8 cellular contexts compared by ENCODE assay signal in genomic region chr7:65980478-65981250, GRCh38. TPM values are rescaled to one million over a fixed set of nuclear protein-coding genes. Genes with fewer than 3 reads are reported as not detected.
DNase-seq lines count a peak whose midpoint lies in the region; ATAC-seq, FAIRE-seq and TF ChIP-seq lines count a peak whose summit lies in the region.

No MANE protein-coding gene starts in this region.

- POLR2A ChIA-PET in HepG2 (lab: Yijun Ruan, JAX) = no interaction called here

- CTCF ChIA-PET in HepG2 (lab: Yijun Ruan, JAX; ENCODE audit: low intra/inter-chr PET ratio, low total read pairs) = no interaction called here

- TF ChIP-seq CTCF in brain microvascular endothelial cell (IDR thresholded peaks at IDR 0.05; ENCODE audit: low read depth, low read length, missing control alignments) (no peak), HepG2 (CRISPR knock-in tag; IDR thresholded peaks at IDR 0.05) (no peak)

- H3K4me2 ChIP-seq in HepG2 (ENCODE audit: low read depth, low read length) = peak overlapping the region; percentile 87

- H3K36me3 ChIP-seq in brain microvascular endothelial cell (replicated peaks) (no peaks in the 10 kb centered on the region), HepG2 (replicated peaks in 1 of 2; ENCODE audit: control insufficient read depth in 1 of 2, insufficient read depth in 2 of 2, low read length in 2 of 2) (peaks cover 1 to 10% of the 10 kb centered on the region in 2 experiments; a peak in 3 of 5 replicates)

- peaks cover 29% of the 10 kb centered on the region for H3K4me1 ChIP-seq in HepG2 (ENCODE audit: insufficient read depth, low read length)

- ATAC-seq in GM19043 (IDR thresholded peaks at IDR 0.05; ENCODE audit: low read depth, unreplicated experiment) (peak; percentile 78), HG03280 (IDR thresholded peaks at IDR 0.05; ENCODE audit: unreplicated experiment) (peak; percentile 68), HepG2 (peak; percentile 18)

- no TSS peak for BruUV-seq in HepG2 (replicated peaks; lab: Mats Ljungman, UMichigan)

- H3K4me3 ChIP-seq in brain microvascular endothelial cell (ENCODE audit: low read depth, low read length) (peak overlapping the region; percentile 73), HepG2 (replicated peaks in 1 of 3; ENCODE audit: insufficient read depth in 1 of 3, low read depth in 2 of 3, low read length in 3 of 3) (peak overlapping the region; percentile 32 to 86 (median 78); a peak in 5 of 6 replicates)

- DNase-seq in AG20443 (ENCODE audit: low spot score) (peak; percentile 29), SKM-1 (lab: John Stamatoyannopoulos, UW; ENCODE audit: unreplicated experiment) (peak; percentile 98), brain microvascular endothelial cell (peak; percentile 12), HepG2 (ENCODE audit: low spot score) (no peak), D341Med (ENCODE audit: low spot score) (no peak)
- peak; percentile 29 for DNase-seq in stimulated activated CD8-positive, alpha-beta memory T cell treated with anti-CD3 and anti-CD28 coated beads, Interleukin-4, amount 100 ng/mL, for 24 hours (ENCODE audit: low read depth)

- no peak for TF ChIP-seq RAD21 in HepG2 (CRISPR knock-in tag; IDR thresholded peaks at IDR 0.05)

- H3K27ac ChIP-seq in brain microvascular endothelial cell (no peak overlapping the region), HepG2 (ENCODE audit: extremely low read length, insufficient read depth, low read length) (no peak overlapping the region)

- peaks cover 8% of the 10 kb centered on the region for H3K79me2 ChIP-seq in HepG2 (ENCODE audit: insufficient read depth, low read length)

- TF ChIP-seq EP300 in HepG2 (IDR thresholded peaks at IDR 0.05; ENCODE audit: low read depth in 2 of 2, low read length in 2 of 2) (no peak), HepG2 (CRISPR knock-in tag; IDR thresholded peaks at IDR 0.05; ENCODE audit: borderline replicate concordance) (no peak)

- intact Hi-C loops in HepG2 (cut with micrococcal nuclease; ENCODE audit: unreplicated experiment) = no loop called here

- FAIRE-seq in HepG2 (lab: Jason Lieb, UNC) = no peak

- H2AFZ ChIP-seq in HepG2 (ENCODE audit: low read length) = no peak overlapping the region

- H4K20me1 ChIP-seq in HepG2 (ENCODE audit: insufficient read depth, low read length) = no peaks in the 10 kb centered on the region

- H3K9me3 ChIP-seq in HepG2 (ENCODE audit: low read length) = no peaks in the 10 kb centered on the region

- TF ChIP-seq POLR2A in HepG2 (IDR thresholded peaks at IDR 0.05; ENCODE audit: insufficient read depth in 1 of 2, low read depth in 2 of 2, low read length in 2 of 2) = no peak

- H3K27me3 ChIP-seq in brain microvascular endothelial cell (replicated peaks) (no peaks in the 10 kb centered on the region), HepG2 (ENCODE audit: control insufficient read depth in 1 of 2, insufficient read depth in 2 of 2, low read length in 2 of 2) (no peaks in the 10 kb centered on the region)

- in situ Hi-C loops in brain microvascular endothelial cell (cut with HindIII; ENCODE audit: low pct_ligation_motif_present, low sequenced_read_pairs) = no loop called here
- in situ Hi-C loops in HepG2 (cut with HindIII; ENCODE audit: extremely low pct_ligation_motif_present, low pct_unique_long_range_greater_than_20kb) = no loop called here

- H3K9ac ChIP-seq in HepG2 (ENCODE audit: insufficient read depth, low read depth, low read length) = peak overlapping the region; percentile 92

- 53% methylated on average over 5 of the region's 11 CpGs for WGBS in HepG2 (ENCODE audit: low lambda C conversion rate)

TF ChIP-seq in HepG2, 621 proteins besides CTCF, POLR2A, EP300 and RAD21:
- TF ChIP-seq ZNF687 (CRISPR knock-in tag; IDR thresholded peaks at IDR 0.05) (peak; percentile 13), BCL6 (CRISPR knock-in tag; IDR thresholded peaks at IDR 0.05) (no peak), ZBTB38 (CRISPR knock-in tag; IDR thresholded peaks at IDR 0.05) (peak; percentile 53; the same call in 1 of the 2 replicates), ZNF549 (CRISPR knock-in tag; IDR thresholded peaks at IDR 0.05) (no peak), MTA1 (CRISPR knock-in tag; IDR thresholded peaks at IDR 0.05; ENCODE audit: borderline replicate concordance) (no peak), RARA (CRISPR knock-in tag; IDR thresholded peaks at IDR 0.05) (0 out of 2 replicates have a peak, but pooled peaks have one; percentile 26)

RNA-seq across cellular contexts. Expression of gene GUSB, which starts 1.3 kb away (rescaled TPM):
- 8.8 and 18.8 TPM in 2 replicates for total RNA-seq in HepG2 (2016; rRNA removed; fragmentation: Illumina TruSeq; extraction: Trizol)
- 11.7 and 12.8 TPM in 2 replicates for total RNA-seq in HepG2 (2016; cell fraction: cytosol; rRNA removed; fragmentation: Illumina TruSeq; extraction: Trizol; ENCODE audit: low read depth)
- total RNA-seq in HepG2 (2016; cell fraction: insoluble cytoplasmic fraction; rRNA removed; fragmentation: Illumina TruSeq; extraction: Trizol) = 7.4 and 20.2 TPM in 2 replicates
- total RNA-seq in HepG2 (2016; cell fraction: membrane; rRNA removed; fragmentation: Illumina TruSeq; extraction: Trizol) = 9.2 and 10.8 TPM in 2 replicates
- 26.0 and 31.3 TPM in 2 replicates for total RNA-seq in HepG2 (2016; cell fraction: nucleus; rRNA removed; fragmentation: Illumina TruSeq; extraction: Trizol)
- polyA plus RNA-seq in HepG2 (2011; rRNA removed) = 57.6 and 60.0 TPM in 2 replicates
- 46.9 and 57.2 TPM in 2 replicates for polyA plus RNA-seq in HepG2 (2011; cell fraction: cytosol; rRNA removed)
- 214 and 218 TPM in 2 replicates for polyA plus RNA-seq in HepG2 (2011; cell fraction: nucleus; rRNA removed)
- polyA plus RNA-seq in HepG2 (2012) = 46.7 and 48.2 TPM in 2 replicates
- polyA plus RNA-seq in HepG2 (2016; cell fraction: cytosol; fragmentation: Illumina TruSeq; extraction: Trizol; ENCODE audit: low read depth) = 9.4 and 10.5 TPM in 2 replicates
- 14.4 and 16.6 TPM in 2 replicates for polyA plus RNA-seq in HepG2 (2016; cell fraction: insoluble cytoplasmic fraction; fragmentation: Illumina TruSeq; extraction: Trizol; ENCODE audit: low read depth)
- polyA plus RNA-seq in HepG2 (2016; cell fraction: membrane; fragmentation: Illumina TruSeq; extraction: Trizol; ENCODE audit: low read depth) = 10.4 and 12.2 TPM in 2 replicates
- polyA plus RNA-seq in HepG2 (2016; cell fraction: nucleus; fragmentation: Illumina TruSeq; extraction: Trizol; ENCODE audit: insufficient read depth, low read depth) = 88.4 and 99.7 TPM in 2 replicates
- polyA minus RNA-seq in HepG2 (2011; rRNA and poly(A)+ RNA removed; ENCODE audit: low replicate concordance) = 85.0 and 99.2 TPM in 2 replicates
- polyA minus RNA-seq in HepG2 (2011; cell fraction: cytosol; rRNA and poly(A)+ RNA removed) = 18.2 and 24.4 TPM in 2 replicates
- 23.9 and 27.4 TPM in 2 replicates for polyA minus RNA-seq in HepG2 (2011; cell fraction: nucleus; rRNA and poly(A)+ RNA removed)

Comparison
In these comparisons a context has a peak if more than half of its experiments do, and no peak if none do; other contexts are left out.
1. DNase-seq: peak in AG20443 (single experiment), SKM-1 (single experiment), brain microvascular endothelial cell (single experiment) and stimulated activated CD8-positive, alpha-beta memory T cell treated with anti-CD3 and anti-CD28 coated beads, Interleukin-4, amount 100 ng/mL, for 24 hours (single experiment); none in HepG2 (single experiment) and D341Med (single experiment).
2. ATAC-seq: peak in every context shown above with its lines; median percentile 78 in GM19043; 68 in HG03280; 18 in HepG2.